24 cellular contexts compared by ENCODE assay signal in genomic region chr4:177480796-177481195, GRCh38. TPM values are rescaled to one million over a fixed set of nuclear protein-coding genes. Genes with fewer than 3 reads are reported as not detected.
DNase-seq lines count a peak whose midpoint lies in the region; ATAC-seq, FAIRE-seq and TF ChIP-seq lines count a peak whose summit lies in the region.
"Had no signal": no experiment of that assay in that cellular context is flagged by ENCODE, and none has a peak within 500 bp of the region (broad histone marks: within the 10 kb centered on the region; RNA-seq: fewer than 3 reads in every experiment).

No MANE protein-coding gene starts in this region.

- H3K36me3 ChIP-seq in bronchial epithelial cell (ENCODE audit: control insufficient read depth, insufficient read depth, low read length) = no peaks in the 10 kb centered on the region
- no peaks in the 10 kb centered on the region for H3K36me3 ChIP-seq in mesenchymal stem cell (ENCODE audit: control insufficient read depth in 1 of 2, insufficient read depth in 2 of 2, low read depth in 1 of 2, low read length in 2 of 2)
- H3K36me3 ChIP-seq in hepatocyte (replicated peaks; ENCODE audit: insufficient read depth, low read depth) = no peaks in the 10 kb centered on the region
- no peaks in the 10 kb centered on the region for H3K36me3 ChIP-seq in esophagus muscularis mucosa
- no peaks in the 10 kb centered on the region for H3K36me3 ChIP-seq in endodermal cell (ENCODE audit: control insufficient read depth, insufficient read depth, low read length)
- H3K36me3 ChIP-seq: Peyer's patch, thoracic aorta had no signal

- no peaks in the 10 kb centered on the region for H3K9me3 Mint-ChIP-seq in endodermal cell
- H3K9me3 Mint-ChIP-seq in activated CD8-positive, alpha-beta T cell treated with anti-CD3 and anti-CD28 coated beads for 36 hours = no peaks in the 10 kb centered on the region
- H3K9me3 Mint-ChIP-seq: activated naive CD4-positive, alpha-beta T cell treated with anti-CD3 and anti-CD28 coated beads, Interleukin-2, amount 10 ng/mL, durations not matched to agents 7 days and 5 days; activated T-cell treated with anti-CD3 and anti-CD28 coated beads, Interleukin-2, amount 50 U/mL, for 4 hours; CD4-positive, alpha-beta memory T cell; T-helper 2 cell treated with Interferon-gamma antibody and Interleukin-4, amounts not matched to agents 5 μg/mL and 100 μg/mL, for 36 hours had no signal

- H4K20me1 ChIP-seq in hepatocyte (ENCODE audit: insufficient read depth, poor library complexity, severe bottlenecking) = no peaks in the 10 kb centered on the region

- H3K27me3 ChIP-seq in bronchial epithelial cell (ENCODE audit: control insufficient read depth, insufficient read depth, low read length) = no peaks in the 10 kb centered on the region
- no peaks in the 10 kb centered on the region for H3K27me3 ChIP-seq in mesenchymal stem cell (ENCODE audit: control insufficient read depth in 1 of 2, insufficient read depth in 1 of 2, low read length in 2 of 2)
- no peaks in the 10 kb centered on the region for H3K27me3 ChIP-seq in hepatocyte
- H3K27me3 ChIP-seq in esophagus muscularis mucosa = no peaks in the 10 kb centered on the region
- no peaks in the 10 kb centered on the region for H3K27me3 ChIP-seq in endodermal cell (ENCODE audit: control insufficient read depth, insufficient read depth, low read length, poor library complexity, severe bottlenecking)
- H3K27me3 ChIP-seq: Peyer's patch had no signal

- no peak overlapping the region for H3K4me3 Mint-ChIP-seq in endodermal cell
- H3K4me3 Mint-ChIP-seq in activated CD8-positive, alpha-beta T cell treated with anti-CD3 and anti-CD28 coated beads for 36 hours = no peak overlapping the region
- H3K4me3 Mint-ChIP-seq: activated CD8-positive, alpha-beta T cell treated with anti-CD3 and anti-CD28 coated beads, Interleukin-2, amount 10 ng/mL, durations not matched to agents 7 days and 5 days; activated naive CD4-positive, alpha-beta T cell treated with anti-CD3 and anti-CD28 coated beads, Interleukin-2, amount 10 ng/mL, durations not matched to agents 7 days and 5 days; activated T-cell treated with anti-CD3 and anti-CD28 coated beads, Interleukin-2, amount 50 U/mL, for 4 hours; CD4-positive, alpha-beta memory T cell; T-helper 2 cell treated with Interferon-gamma antibody and Interleukin-4, amounts not matched to agents 5 μg/mL and 100 μg/mL, for 36 hours had no signal

- no peaks in the 10 kb centered on the region for H3K79me2 ChIP-seq in hepatocyte

- no peak for TF ChIP-seq POLR2A in esophagus muscularis mucosa (IDR thresholded peaks at IDR 0.05; ENCODE audit: low read depth)

- H3K36me3 Mint-ChIP-seq in endodermal cell (ENCODE audit: low read depth) = no peaks in the 10 kb centered on the region
- no peaks in the 10 kb centered on the region for H3K36me3 Mint-ChIP-seq in activated CD8-positive, alpha-beta T cell treated with anti-CD3 and anti-CD28 coated beads for 36 hours (ENCODE audit: low read depth)

- CTCF ChIA-PET in activated CD8-positive, alpha-beta T cell treated with anti-CD3 and anti-CD28 coated beads for 36 hours (lab: Charles Lee) = interaction anchor here (0.9 kb wide), 1 partner anchor 12 kb away, joined by 3 read pairs; no protein-coding TSS in a partner anchor

- no peak overlapping the region for H2BK120ac ChIP-seq in mesenchymal stem cell (ENCODE audit: low read depth, low read length)

- no peak overlapping the region for H2BK5ac ChIP-seq in mesenchymal stem cell (ENCODE audit: low read depth, low read length, poor library complexity, severe bottlenecking)

- no peak overlapping the region for H3K14ac ChIP-seq in mesenchymal stem cell (ENCODE audit: low read length in 2 of 2)

- no peak overlapping the region for H3K23ac ChIP-seq in mesenchymal stem cell (ENCODE audit: low read length in 2 of 2)

- H2AFZ ChIP-seq in mesenchymal stem cell (ENCODE audit: low read depth, low read length) = no peak overlapping the region
- H2AFZ ChIP-seq in hepatocyte = no peak overlapping the region

- H2AK5ac ChIP-seq in mesenchymal stem cell (ENCODE audit: low read length, severe bottlenecking) = no peak overlapping the region

- H3K9ac ChIP-seq in mesenchymal stem cell (ENCODE audit: low read length) (no peak overlapping the region), endodermal cell (ENCODE audit: extremely low read depth, low read length, poor library complexity, severe bottlenecking) (no peak overlapping the region)

- no peaks in the 10 kb centered on the region for H3K79me1 ChIP-seq in mesenchymal stem cell (replicated peaks; ENCODE audit: low read length, poor library complexity, severe bottlenecking)

- no peak overlapping the region for H2BK12ac ChIP-seq in mesenchymal stem cell (ENCODE audit: low read length in 2 of 2)

- H3K27me3 Mint-ChIP-seq in endodermal cell (ENCODE audit: insufficient read depth) = no peaks in the 10 kb centered on the region
- no peaks in the 10 kb centered on the region for H3K27me3 Mint-ChIP-seq in activated CD8-positive, alpha-beta T cell treated with anti-CD3 and anti-CD28 coated beads for 36 hours
- H3K27me3 Mint-ChIP-seq: activated naive CD4-positive, alpha-beta T cell treated with anti-CD3 and anti-CD28 coated beads, Interleukin-2, amount 10 ng/mL, durations not matched to agents 7 days and 5 days; CD4-positive, alpha-beta memory T cell had no signal

- peak overlapping the region in 1 of 2 experiments; percentile 48 for H3K18ac ChIP-seq in mesenchymal stem cell (ENCODE audit: low read depth in 1 of 2, low read length in 2 of 2)

- no peak for FAIRE-seq in bronchial epithelial cell (lab: Jason Lieb, UNC)
- FAIRE-seq: colon had no signal

- no peaks in the 10 kb centered on the region for H3K9me2 ChIP-seq in hepatocyte (replicated peaks; ENCODE audit: insufficient read depth)

- DNase-seq in EL (peak; percentile 83), OCI-M1 (lab: John Stamatoyannopoulos, UW) (peak; percentile 9), bronchial epithelial cell (ENCODE audit: low read depth) (peak; percentile 55), mesenchymal stem cell (peak; percentile 76), hepatocyte (ENCODE audit: low spot score) (no peak), esophagus muscularis mucosa (ENCODE audit: extremely low spot score) (no peak), endodermal cell (no peak)
- DNase-seq in activated CD8-positive, alpha-beta T cell treated with anti-CD3 and anti-CD28 coated beads for 36 hours = no peak
- DNase-seq: activated CD4-positive, CD25-positive, alpha-beta regulatory T cell; activated CD8-positive, alpha-beta T cell treated with anti-CD3 and anti-CD28 coated beads, Interleukin-2, amount 10 ng/mL, durations not matched to agents 7 days and 5 days; activated naive CD4-positive, alpha-beta T cell treated with anti-CD3 and anti-CD28 coated beads, Interleukin-2, amount 10 ng/mL, durations not matched to agents 7 days and 5 days; activated T-cell treated with anti-CD3 and anti-CD28 coated beads, Interleukin-2, amount 50 U/mL, for 4 hours; CD4-positive, alpha-beta memory T cell; DMS53; foreskin melanocyte; Kasumi-1; kidney glomerular epithelial cell; NCI-H1092 treated with DMSO at 0.1 percent for 48 hours; NCI-H2029 treated with DMSO at 0.1 percent for 48 hours; Peyer's patch; right cardiac atrium had no signal

- intact Hi-C loops in esophagus muscularis mucosa (cut with DNase I) = no loop called here
- intact Hi-C loops in activated CD8-positive, alpha-beta T cell treated with anti-CD3 and anti-CD28 coated beads for 36 hours (cut with micrococcal nuclease) = no loop called here

- WGBS in mesenchymal stem cell = 0% methylated on average over 1 of the region's 2 CpGs
- WGBS in hepatocyte (ENCODE audit: low lambda C conversion rate, missing lambda C conversion rate) = 82% methylated on average over 2 of the region's 2 CpGs
- WGBS in esophagus muscularis mucosa = 99% methylated on average over 2 of the region's 2 CpGs
- WGBS in endodermal cell (ENCODE audit: insufficient coverage in 1 of 2, insufficient read length in 1 of 2), 2 experiments = 90% methylated on average over 2 of the region's 2 CpGs; no CpG with 5 or more reads in 1 of the 2 experiments

- TF ChIP-seq CTCF in bronchial epithelial cell (IDR thresholded peaks at IDR 0.05; ENCODE audit: insufficient read depth, low read length, severe bottlenecking) (no peak), hepatocyte (IDR thresholded peaks at IDR 0.05; ENCODE audit: poor library complexity) (no peak), esophagus muscularis mucosa (IDR thresholded peaks at IDR 0.05) (no peak), endodermal cell (conservative IDR thresholded peaks at IDR 0.05) (no peak)
- no peak for TF ChIP-seq CTCF in activated CD8-positive, alpha-beta T cell treated with anti-CD3 and anti-CD28 coated beads for 36 hours (IDR thresholded peaks at IDR 0.05)

- H3K4ac ChIP-seq in mesenchymal stem cell (ENCODE audit: low read depth in 1 of 2, low read length in 2 of 2) = no peak overlapping the region

- no peak overlapping the region for H3K4me3 ChIP-seq in bronchial epithelial cell (ENCODE audit: low read depth, low read length)
- H3K4me3 ChIP-seq in mesenchymal stem cell (ENCODE audit: insufficient read depth in 1 of 2, low read depth in 1 of 2, low read length in 2 of 2) = no peak overlapping the region
- H3K4me3 ChIP-seq in hepatocyte = no peak overlapping the region
- H3K4me3 ChIP-seq in esophagus muscularis mucosa = no peak overlapping the region
- H3K4me3 ChIP-seq in endodermal cell (ENCODE audit: low read length) = no peak overlapping the region
- H3K4me3 ChIP-seq: Peyer's patch, thoracic aorta had no signal

- H3K4me1 ChIP-seq in mesenchymal stem cell (ENCODE audit: control insufficient read depth, insufficient read depth, low read depth, low read length) (peaks cover 2% of the 10 kb centered on the region), hepatocyte (ENCODE audit: insufficient read depth) (no peaks in the 10 kb centered on the region), esophagus muscularis mucosa (no peaks in the 10 kb centered on the region), endodermal cell (ENCODE audit: control insufficient read depth, insufficient read depth, low read length) (peaks cover 3% of the 10 kb centered on the region)
- H3K4me1 ChIP-seq: Peyer's patch had no signal

- no peaks in the 10 kb centered on the region for H3K9me3 ChIP-seq in mesenchymal stem cell (ENCODE audit: control insufficient read depth, low read length)
- H3K9me3 ChIP-seq in hepatocyte (ENCODE audit: low read depth) = no peaks in the 10 kb centered on the region
- H3K9me3 ChIP-seq in esophagus muscularis mucosa = no peaks in the 10 kb centered on the region
- no peaks in the 10 kb centered on the region for H3K9me3 ChIP-seq in endodermal cell (ENCODE audit: control insufficient read depth, low read length)
- H3K9me3 ChIP-seq: Peyer's patch, thoracic aorta had no signal

- no peak overlapping the region for H4K8ac ChIP-seq in mesenchymal stem cell (ENCODE audit: low read length)

- POLR2A ChIA-PET in activated CD8-positive, alpha-beta T cell treated with anti-CD3 and anti-CD28 coated beads for 36 hours (lab: Charles Lee) = no interaction called here

- no peak overlapping the region for H3K27ac Mint-ChIP-seq in endodermal cell
- H3K27ac Mint-ChIP-seq in activated CD8-positive, alpha-beta T cell treated with anti-CD3 and anti-CD28 coated beads for 36 hours = no peak overlapping the region
- H3K27ac Mint-ChIP-seq: activated CD8-positive, alpha-beta T cell treated with anti-CD3 and anti-CD28 coated beads, Interleukin-2, amount 10 ng/mL, durations not matched to agents 7 days and 5 days; activated naive CD4-positive, alpha-beta T cell treated with anti-CD3 and anti-CD28 coated beads, Interleukin-2, amount 10 ng/mL, durations not matched to agents 7 days and 5 days; T-helper 2 cell treated with Interferon-gamma antibody and Interleukin-4, amounts not matched to agents 5 μg/mL and 100 μg/mL, for 36 hours had no signal

- no peak for ATAC-seq in activated CD8-positive, alpha-beta T cell treated with anti-CD3 and anti-CD28 coated beads for 36 hours
- ATAC-seq: activated CD8-positive, alpha-beta T cell treated with anti-CD3 and anti-CD28 coated beads, Interleukin-2, amount 10 ng/mL, durations not matched to agents 7 days and 5 days; activated T-cell treated with anti-CD3 and anti-CD28 coated beads, Interleukin-2, amount 50 U/mL, for 4 hours; right cardiac atrium had no signal

- no peak for TF ChIP-seq EP300 in esophagus muscularis mucosa (IDR thresholded peaks at IDR 0.05)

- H3K4me1 Mint-ChIP-seq in endodermal cell = peaks cover 21% of the 10 kb centered on the region
- H3K4me1 Mint-ChIP-seq in activated CD8-positive, alpha-beta T cell treated with anti-CD3 and anti-CD28 coated beads for 36 hours (ENCODE audit: low read depth) = peaks cover 4% of the 10 kb centered on the region

- no peak overlapping the region for H2BK15ac ChIP-seq in mesenchymal stem cell (ENCODE audit: low read depth, poor library complexity, severe bottlenecking)

- no peak overlapping the region for H3K4me2 ChIP-seq in mesenchymal stem cell (ENCODE audit: low read length, poor library complexity, severe bottlenecking)
- no peak overlapping the region for H3K4me2 ChIP-seq in hepatocyte

- H3K27ac ChIP-seq in mesenchymal stem cell (ENCODE audit: low read length, poor library complexity, severe bottlenecking) (peak overlapping the region; percentile 47), hepatocyte (no peak overlapping the region), esophagus muscularis mucosa (replicated peaks in 1 of 4) (no peak overlapping the region), endodermal cell (ENCODE audit: low read depth, low read length) (no peak overlapping the region)
- H3K27ac ChIP-seq: Peyer's patch, thoracic aorta had no signal

- H4K91ac ChIP-seq in mesenchymal stem cell (ENCODE audit: low read length) = no peak overlapping the region

RNA-seq across cellular contexts. Expression of gene AGA, which starts 38.6 kb away (rescaled TPM):
- total RNA-seq in bronchial epithelial cell (71.3 and 111 TPM in 2 replicates), hepatocyte (24.8 and 43.8 TPM in 2 replicates), esophagus muscularis mucosa (10 to 100 TPM in 2 of 4 donors, 1 to 10 TPM in 2; 7.5 to 17.4 (median 9.7) TPM), endodermal cell (10 to 100 TPM; 10.9 to 15.8 TPM)
- polyA plus RNA-seq in mesenchymal stem cell (2013, experiment 1 of 2) = 19.6 TPM
- polyA plus RNA-seq in mesenchymal stem cell (2013, experiment 2 of 2) = 18.2 TPM
- 17.7 and 29.5 TPM in 2 replicates for polyA plus RNA-seq in hepatocyte
- polyA plus RNA-seq in endodermal cell (2013, experiment 1 of 2) = 9.0 TPM
- 9.8 TPM for polyA plus RNA-seq in endodermal cell (2013, experiment 2 of 2)
- 10 to 100 TPM; 19.7 to 21.8 TPM for total RNA-seq in activated CD8-positive, alpha-beta T cell treated with anti-CD3 and anti-CD28 coated beads for 36 hours

Comparison
In these comparisons a context has a peak if more than half of its experiments do, and no peak if none do; other contexts are left out.
1. DNase-seq: peak in EL (single experiment), OCI-M1 (single experiment), bronchial epithelial cell (single experiment) and mesenchymal stem cell (single experiment); none in hepatocyte (single experiment), esophagus muscularis mucosa (single experiment), endodermal cell (single experiment) and activated CD8-positive, alpha-beta T cell treated with anti-CD3 and anti-CD28 coated beads for 36 hours (single experiment).